In genomic region chr10:78045237-78045636, GRCh38 we compare ENCODE assay signal across 1 cellular context.
TF ChIP-seq lines count a peak whose summit lies in the region.

No MANE protein-coding gene starts in this region.

TF ChIP-seq in GM23338, 12 proteins besides CTCF, POLR2A, EP300 and RAD21 (continued from another document):
- no peak for TF ChIP-seq CREB1 (CRISPR knock-in tag; IDR thresholded peaks at IDR 0.05; ENCODE audit: low read depth)
- TF ChIP-seq STAT1 (IDR thresholded peaks at IDR 0.05; ENCODE audit: unreplicated experiment), result no peak
- TF ChIP-seq ETS1 (IDR thresholded peaks at IDR 0.05), result no peak
- TF ChIP-seq EZH2phosphoT487 (IDR thresholded peaks at IDR 0.05; ENCODE audit: unreplicated experiment), result no peak
- no peak for TF ChIP-seq EZH2 (IDR thresholded peaks at IDR 0.05; ENCODE audit: low read depth, unreplicated experiment)
- TF ChIP-seq REST (IDR thresholded peaks at IDR 0.05; ENCODE audit: unreplicated experiment), result no peak
- TF ChIP-seq ZNF114 (CRISPR knock-in tag; IDR thresholded peaks at IDR 0.05), result no peak
- TF ChIP-seq JUNB (IDR thresholded peaks at IDR 0.05; ENCODE audit: unreplicated experiment), result no peak
- no peak for TF ChIP-seq ZNF331 (CRISPR knock-in tag; IDR thresholded peaks at IDR 0.05; ENCODE audit: low read depth)
- no peak for TF ChIP-seq POLR2AphosphoS5 (IDR thresholded peaks at IDR 0.05; ENCODE audit: low read depth)
